In the genomic region with DNA sequence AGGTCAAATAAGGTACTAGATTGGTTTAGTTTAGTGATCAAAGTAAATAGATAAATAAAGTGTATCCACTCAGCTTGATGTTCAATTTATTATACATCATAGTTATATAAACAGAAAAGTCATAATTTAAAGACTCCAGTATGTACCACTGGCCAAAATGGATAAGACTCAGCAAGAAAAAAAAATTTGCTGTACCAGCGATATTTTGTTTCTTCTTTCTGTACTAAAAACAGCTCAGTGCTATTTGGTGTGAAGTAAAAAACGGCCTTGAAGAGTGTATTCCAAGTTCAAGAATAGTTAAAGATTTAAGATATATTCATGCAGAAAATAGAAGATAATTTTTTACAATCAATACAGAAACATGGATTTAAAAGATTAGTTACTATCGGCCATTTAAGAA, we compare ENCODE assay signal across 21 cellular contexts.
DNase-seq lines count a peak whose midpoint lies in the region; ATAC-seq, FAIRE-seq and TF ChIP-seq lines count a peak whose summit lies in the region.
"Had no signal": no experiment of that assay in that cellular context is flagged by ENCODE, and none has a peak within 500 bp of the region (broad histone marks: within the 10 kb centered on the region; RNA-seq: fewer than 3 reads in every experiment).

No MANE protein-coding gene starts in this region.

- no peaks in the 10 kb centered on the region for H3K36me3 ChIP-seq in IMR-90 (ENCODE audit: control insufficient read depth, insufficient read depth, low read length)
- no peaks in the 10 kb centered on the region for H3K36me3 ChIP-seq in K562 (ENCODE audit: control insufficient read depth, insufficient read depth, low read length)
- H3K36me3 ChIP-seq: BE2C, BLaER1 had no signal

- dilution Hi-C loops in IMR-90 (cut with HindIII; ENCODE audit: low sequenced_read_pairs, unreplicated experiment) = no loop called here

- no peaks in the 10 kb centered on the region for H3K36me3 Mint-ChIP-seq in nephron (ENCODE audit: low read depth)
- H3K36me3 Mint-ChIP-seq: CD14-positive monocyte; CD4-positive, alpha-beta memory T cell; CD4-positive, CD25-positive, alpha-beta regulatory T cell; CD8-positive, alpha-beta memory T cell had no signal

- no peak for TF ChIP-seq POLR2A in IMR-90 (IDR thresholded peaks at IDR 0.05; ENCODE audit: low read depth, low read length)
- TF ChIP-seq POLR2A in K562 (conservative IDR thresholded peaks at IDR 0.05) = no peak

- H2BK5ac ChIP-seq in IMR-90 (ENCODE audit: low read depth, low read length, poor library complexity, severe bottlenecking) = no peak overlapping the region

- no peak overlapping the region for H2BK15ac ChIP-seq in IMR-90 (ENCODE audit: low read depth, low read length)

- WGBS in IMR-90 (ENCODE audit: extremely low coverage in 2 of 2, insufficient read length in 1 of 2), 2 experiments = no CpG with 5 or more reads among the region's 3 CpGs
- WGBS in K562 (ENCODE audit: insufficient coverage, low coverage, missing lambda C conversion rate) = 0% methylated on average over 3 of the region's 3 CpGs

- no peak overlapping the region for H3K18ac ChIP-seq in IMR-90 (ENCODE audit: low read depth, low read length)

- BruUV-seq in IMR-90 (replicated peaks; lab: Mats Ljungman, UMichigan) (no TSS peak), K562 (replicated peaks; lab: Mats Ljungman, UMichigan) (no TSS peak)

- H4K20me1 ChIP-seq in IMR-90 (ENCODE audit: insufficient read depth, low read length) (no peaks in the 10 kb centered on the region), K562 (replicated peaks; ENCODE audit: control insufficient read depth, insufficient read depth, low read length) (no peaks in the 10 kb centered on the region)
- H4K20me1 ChIP-seq: BLaER1 had no signal

- TF ChIP-seq CTCF in IMR-90 (conservative IDR thresholded peaks at IDR 0.05; ENCODE audit: low read depth, low read length) (no peak), K562 (IDR thresholded peaks at IDR 0.05 in 2 of 3, conservative IDR thresholded peaks at IDR 0.05 in 1 of 3; ENCODE audit: insufficient read depth in 2 of 3, low read depth in 1 of 3, low read length in 3 of 3) (no peak), nephron (IDR thresholded peaks at IDR 0.05; ENCODE audit: unreplicated experiment in 3 of 3) (no peak)

- H3K56ac ChIP-seq in IMR-90 (ENCODE audit: extremely low read depth, insufficient read depth, low read length) = no peak overlapping the region

- no peak overlapping the region for H4K91ac ChIP-seq in IMR-90 (ENCODE audit: insufficient read depth, low read depth, low read length)

- H3K79me2 ChIP-seq in K562 (ENCODE audit: control insufficient read depth, insufficient read depth, low read length) = no peaks in the 10 kb centered on the region

- H3K9me3 ChIP-seq in IMR-90 (ENCODE audit: control insufficient read depth, insufficient read depth, low read length) (no peaks in the 10 kb centered on the region), K562 (replicated peaks; ENCODE audit: control insufficient read depth, insufficient read depth, low read depth, low read length) (no peaks in the 10 kb centered on the region)
- H3K9me3 ChIP-seq: BE2C, BLaER1 had no signal

- H4K8ac ChIP-seq in IMR-90 (ENCODE audit: low read depth in 2 of 2, low read length in 2 of 2) = no peak overlapping the region

- FAIRE-seq in K562 (lab: Jason Lieb, UNC) = no peak
- FAIRE-seq: A204.1, D721Med, G401.6, GM12891 had no signal

- intact Hi-C loops in IMR-90 (cut with micrococcal nuclease) (no loop called here), K562 (cut with micrococcal nuclease) (no loop called here)

- peak overlapping the region; percentile 49 to 80 (median 71) for H3K27ac Mint-ChIP-seq in nephron
- H3K27ac Mint-ChIP-seq: CD14-positive monocyte; CD4-positive, alpha-beta memory T cell; CD4-positive, CD25-positive, alpha-beta regulatory T cell; CD8-positive, alpha-beta memory T cell had no signal

- DNase-seq in IMR-90 = no peak
- no peak for DNase-seq in K562 (ENCODE audit: extremely low read depth in 1 of 4, low spot score in 3 of 4)
- DNase-seq: 8988T; ACHN; BE2C; C1 segment of cervical spinal cord; CD4-positive, alpha-beta memory T cell; CD4-positive, CD25-positive, alpha-beta regulatory T cell; CD8-positive, alpha-beta memory T cell; COR-L47; DMS79 treated with DMSO at 0.1 percent for 48 hours; GF-D8 had no signal

- H3K9me1 ChIP-seq in IMR-90 (ENCODE audit: insufficient read depth, low read length) (no peaks in the 10 kb centered on the region), K562 (ENCODE audit: control insufficient read depth, insufficient read depth, low read length) (no peaks in the 10 kb centered on the region)

- in situ Hi-C loops in IMR-90 (cut with MboI; ENCODE audit: low sequenced_read_pairs) (no loop called here), K562 (cut with MboI) (no loop called here)

- no peak overlapping the region for H2AK5ac ChIP-seq in IMR-90 (ENCODE audit: low read depth, low read length)

- TF ChIP-seq RAD21 in IMR-90 (IDR thresholded peaks at IDR 0.05; ENCODE audit: low read length) = no peak
- no peak for TF ChIP-seq RAD21 in K562 (CRISPR knock-in tag; conservative IDR thresholded peaks at IDR 0.05 in 1 of 2, IDR thresholded peaks at IDR 0.05 in 1 of 2)

- H3K4me1 Mint-ChIP-seq in nephron = peaks cover 17% of the 10 kb centered on the region
- H3K4me1 Mint-ChIP-seq: CD14-positive monocyte; CD4-positive, alpha-beta memory T cell; CD4-positive, CD25-positive, alpha-beta regulatory T cell; CD8-positive, alpha-beta memory T cell had no signal

- no peak overlapping the region for H3K4me2 ChIP-seq in IMR-90 (ENCODE audit: low read depth, low read length)
- no peak overlapping the region for H3K4me2 ChIP-seq in K562 (ENCODE audit: insufficient read depth, low read length)
- H3K4me2 ChIP-seq: BLaER1 had no signal

- H3K27me3 Mint-ChIP-seq in nephron (ENCODE audit: low read depth) = no peaks in the 10 kb centered on the region
- H3K27me3 Mint-ChIP-seq: CD4-positive, alpha-beta memory T cell; CD4-positive, CD25-positive, alpha-beta regulatory T cell; CD8-positive, alpha-beta memory T cell had no signal

- no peak for ATAC-seq in IMR-90 (ENCODE audit: low read depth)
- no peak for ATAC-seq in K562
- ATAC-seq in GM18909 (IDR thresholded peaks at IDR 0.05; ENCODE audit: poor library complexity, unreplicated experiment) = no peak
- no peak for ATAC-seq in HG02840 (IDR thresholded peaks at IDR 0.05; ENCODE audit: low FRiP score, unreplicated experiment)

- H3K4me3 Mint-ChIP-seq in nephron = no peak overlapping the region
- H3K4me3 Mint-ChIP-seq: CD14-positive monocyte; CD4-positive, alpha-beta memory T cell; CD4-positive, CD25-positive, alpha-beta regulatory T cell; CD8-positive, alpha-beta memory T cell had no signal

- no peaks in the 10 kb centered on the region for H3K79me1 ChIP-seq in IMR-90 (ENCODE audit: low read depth in 1 of 2, low read length in 2 of 2)

- no peak overlapping the region for H3K23ac ChIP-seq in IMR-90 (ENCODE audit: low read depth, low read length)

- no peak overlapping the region for H2AK9ac ChIP-seq in IMR-90 (replicated peaks; ENCODE audit: low read depth, low read length, poor library complexity)

- H3K27me3 ChIP-seq in IMR-90 (ENCODE audit: control insufficient read depth, insufficient read depth, low read length) (no peaks in the 10 kb centered on the region), K562 (ENCODE audit: control insufficient read depth in 2 of 2, insufficient read depth in 2 of 2, low read length in 2 of 2) (no peaks in the 10 kb centered on the region)
- H3K27me3 ChIP-seq: BE2C, BLaER1 had no signal

- POLR2A ChIA-PET in IMR-90 (lab: Charles Lee; ENCODE audit: unreplicated experiment) (no interaction called here), K562 (lab: Yijun Ruan, JAX) (no interaction called here)

- H3K4me3 ChIP-seq in IMR-90 (ENCODE audit: insufficient read depth, low read depth, low read length) = no peak overlapping the region
- no peak overlapping the region for H3K4me3 ChIP-seq in K562
- H3K4me3 ChIP-seq: BLaER1 had no signal

- H3K14ac ChIP-seq in IMR-90 (replicated peaks; ENCODE audit: low read depth, low read length) = no peak overlapping the region

- H3K27ac ChIP-seq in IMR-90 (ENCODE audit: insufficient read depth, low read length) = no peak overlapping the region
- H3K27ac ChIP-seq in K562 (ENCODE audit: extremely low read depth, low read depth, low read length) = no peak overlapping the region
- H3K27ac ChIP-seq: BLaER1 had no signal

- H2AFZ ChIP-seq in IMR-90 (replicated peaks; ENCODE audit: low read length, poor library complexity) = no peak overlapping the region
- H2AFZ ChIP-seq in K562 (ENCODE audit: low read depth, low read length) = no peak overlapping the region

- H3K9ac ChIP-seq in IMR-90 (ENCODE audit: low read depth, low read length) (no peak overlapping the region), K562 (ENCODE audit: insufficient read depth in 1 of 2, low read depth in 2 of 2, low read length in 2 of 2) (no peak overlapping the region)
- H3K9ac ChIP-seq: BLaER1 had no signal

- H3K9me3 Mint-ChIP-seq in nephron = peaks cover 4% of the 10 kb centered on the region

- H2BK20ac ChIP-seq in IMR-90 (ENCODE audit: low read depth, low read length) = no peak overlapping the region

- no peak overlapping the region for H4K5ac ChIP-seq in IMR-90 (ENCODE audit: low read depth, low read length)

- TF ChIP-seq EP300 in K562 (IDR thresholded peaks at IDR 0.05; ENCODE audit: low read length) = no peak

- H3K4me1 ChIP-seq in IMR-90 (ENCODE audit: control insufficient read depth, insufficient read depth, low read length) = no peaks in the 10 kb centered on the region
- H3K4me1 ChIP-seq in K562 (replicated peaks in 1 of 2; ENCODE audit: control insufficient read depth in 2 of 2, insufficient read depth in 2 of 2, low read length in 2 of 2) = no peaks in the 10 kb centered on the region
- H3K4me1 ChIP-seq: BE2C, BLaER1 had no signal

- no peak overlapping the region for H3K4ac ChIP-seq in IMR-90 (ENCODE audit: low read depth, low read length)

- no peak overlapping the region for H2BK120ac ChIP-seq in IMR-90 (ENCODE audit: low read depth, low read length)

- CTCF ChIA-PET in IMR-90 (lab: Yijun Ruan, JAX) = no interaction called here
- CTCF ChIA-PET in K562 (lab: Yijun Ruan, JAX; ENCODE audit: low intra/inter-chr PET ratio) = no interaction called here

TF ChIP-seq in IMR-90, 13 proteins besides CTCF, POLR2A, EP300 and RAD21:
- TF ChIP-seq MAZ (IDR thresholded peaks at IDR 0.05; ENCODE audit: borderline replicate concordance, low read depth, low read length) (no peak), MAFK (IDR thresholded peaks at IDR 0.05; ENCODE audit: low read depth, low read length) (peak; percentile 57)

TF ChIP-seq in K562, 482 proteins besides CTCF, POLR2A, EP300 and RAD21:
- TF ChIP-seq ZNF699 (CRISPR knock-in tag; IDR thresholded peaks at IDR 0.05; ENCODE audit: insufficient replicate concordance) (no peak), MAFF (IDR thresholded peaks at IDR 0.05; ENCODE audit: low read length) (0 out of 2 replicates have a peak, but pooled peaks have one; percentile 1), BMI1 (IDR thresholded peaks at IDR 0.05; ENCODE audit: low read length) (no peak), ZZZ3 (IDR thresholded peaks at IDR 0.05) (no peak), ZNF77 (CRISPR knock-in tag; IDR thresholded peaks at IDR 0.05) (no peak), ZNF766 (CRISPR knock-in tag; conservative IDR thresholded peaks at IDR 0.05) (no peak)
